In genomic region chr11:125071831-125072209, GRCh38 we compare ENCODE assay signal across 17 cellular contexts. TPM values are rescaled to one million over a fixed set of nuclear protein-coding genes. Genes with fewer than 3 reads are reported as not detected.
DNase-seq lines count a peak whose midpoint lies in the region; ATAC-seq, FAIRE-seq and TF ChIP-seq lines count a peak whose summit lies in the region.
"Had no signal": no experiment of that assay in that cellular context is flagged by ENCODE, and none has a peak within 500 bp of the region (broad histone marks: within the 10 kb centered on the region; RNA-seq: fewer than 3 reads in every experiment).

No MANE protein-coding gene starts in this region.

- 72% methylated on average over 4 of the region's 6 CpGs for WGBS in SK-N-SH (ENCODE audit: low lambda C conversion rate)
- 60% methylated on average over 3 of the region's 6 CpGs for WGBS in right lobe of liver (ENCODE audit: insufficient coverage, low coverage, low lambda C conversion rate, missing lambda C conversion rate)
- 75 to 87% methylated on average over 6 of the region's 6 CpGs for WGBS in upper lobe of left lung, 2 donors

- H3K4me1 ChIP-seq in SK-N-SH (ENCODE audit: control insufficient read depth in 1 of 2, insufficient read depth in 2 of 2, low read depth in 1 of 2, low read length in 1 of 2), result no peaks in the 10 kb centered on the region; a peak in 1 of 4 replicates
- peaks cover 0 to 3% (median 0%) of the 10 kb centered on the region in 4 donors for H3K4me1 ChIP-seq in right lobe of liver
- H3K4me1 ChIP-seq in upper lobe of left lung, result peaks cover 0 to 14% (median 8%) of the 10 kb centered on the region in 4 donors

- no peak for TF ChIP-seq RAD21 in SK-N-SH (IDR thresholded peaks at IDR 0.05; ENCODE audit: low read length)

- intact Hi-C loops in right lobe of liver (cut with DNase I), result no loop called here

- H3K9me3 ChIP-seq in SK-N-SH (no peaks in the 10 kb centered on the region), right lobe of liver (no peaks in the 10 kb centered on the region), upper lobe of left lung (no peaks in the 10 kb centered on the region)
- H3K9me3 ChIP-seq: pancreas had no signal

- no peak for TF ChIP-seq CTCF in SK-N-SH (IDR thresholded peaks at IDR 0.05)
- no peak for TF ChIP-seq CTCF in RWPE1 (conservative IDR thresholded peaks at IDR 0.05; ENCODE audit: low read depth)
- TF ChIP-seq CTCF in right lobe of liver (IDR thresholded peaks at IDR 0.05), result no peak
- no peak for TF ChIP-seq CTCF in upper lobe of left lung (IDR thresholded peaks at IDR 0.05)

- ATAC-seq in SK-N-SH treated with all-trans-retinoic acid at 6 μM for 48 hours (no peak), right lobe of liver (no peak), upper lobe of left lung (ENCODE audit: low FRiP score in 2 of 2) (no peak), HG02571 (IDR thresholded peaks at IDR 0.05; ENCODE audit: unreplicated experiment) (no peak)

- H3K27me3 ChIP-seq in SK-N-SH (ENCODE audit: insufficient read depth), result no peaks in the 10 kb centered on the region
- H3K27me3 ChIP-seq in right lobe of liver, result no peaks in the 10 kb centered on the region
- H3K27me3 ChIP-seq in upper lobe of left lung, result no peaks in the 10 kb centered on the region

- no peak overlapping the region for H2AFZ ChIP-seq in SK-N-SH (ENCODE audit: low read depth)

- POLR2A ChIA-PET in SK-N-SH (lab: Yijun Ruan, JAX), result no interaction called here
- POLR2A ChIA-PET in RWPE1 (lab: Yijun Ruan, JAX; ENCODE audit: low non-redundant PET), result no interaction called here

- H3K36me3 ChIP-seq in SK-N-SH (replicated peaks in 1 of 2; ENCODE audit: control insufficient read depth in 1 of 2, insufficient read depth in 2 of 2, low read length in 1 of 2), result no peaks in the 10 kb centered on the region
- H3K36me3 ChIP-seq in right lobe of liver, result no peaks in the 10 kb centered on the region
- no peaks in the 10 kb centered on the region for H3K36me3 ChIP-seq in upper lobe of left lung
- H3K36me3 ChIP-seq: pancreas had no signal

- H3K4me3 ChIP-seq in SK-N-SH (ENCODE audit: low read depth in 2 of 2, low read length in 1 of 2) (no peak overlapping the region), right lobe of liver (no peak overlapping the region), upper lobe of left lung (no peak overlapping the region)
- H3K4me3 ChIP-seq: pancreas had no signal

- H3F3A ChIP-seq in SK-N-SH (replicated peaks; ENCODE audit: insufficient read depth), result no peaks in the 10 kb centered on the region

- H3K27ac ChIP-seq in SK-N-SH (ENCODE audit: low read depth in 2 of 2, low read length in 1 of 2), result no peak overlapping the region
- peak overlapping the region; percentile 84 for H3K27ac ChIP-seq in RWPE1
- H3K27ac ChIP-seq in right lobe of liver, result peak overlapping the region in 2 of 3 donors; percentile 26 to 47
- H3K27ac ChIP-seq in upper lobe of left lung, result peak overlapping the region; percentile 11 to 78 (median 67)

- FAIRE-seq in GM19239 (lab: Jason Lieb, UNC), result no peak
- FAIRE-seq: A204.1, keratinocyte, pancreas, TTC549 had no signal

- no peaks in the 10 kb centered on the region for H3K79me2 ChIP-seq in SK-N-SH (ENCODE audit: insufficient read depth)

- CTCF ChIA-PET in SK-N-SH (lab: Yijun Ruan, JAX), result interaction anchor here (1.0 to 3.5 kb wide), 3 partner anchors 11 to 274 kb away, joined by 3 to 14 read pairs (median 4); no protein-coding TSS in a partner anchor
- CTCF ChIA-PET in RWPE1 (lab: Yijun Ruan, JAX), result no interaction called here

- H3K4me2 ChIP-seq in SK-N-SH, result no peak overlapping the region

- DNase-seq in SK-N-SH, result peak; percentile 31
- DNase-seq in RWPE1 (ENCODE audit: low spot score), result no peak
- DNase-seq in right lobe of liver, result no peak
- DNase-seq in upper lobe of left lung, result no peak
- no peak for DNase-seq in GM19239 (ENCODE audit: insufficient read length, low spot score)
- DNase-seq in OCI-M2 (lab: John Stamatoyannopoulos, UW; ENCODE audit: unreplicated experiment), result no peak
- DNase-seq: activated CD4-positive, alpha-beta memory T cell treated with anti-CD3 and anti-CD28 coated beads for 36 hours; GDM1; NCI-H2107; NK-92 treated with Interleukin-12 subunit alpha and Interleukin-12 subunit beta, amount 100 ng/mL, for 24 hours; stimulated activated CD4-positive, alpha-beta T cell treated with anti-CD3 and anti-CD28 coated beads, Interleukin-12 subunit alpha, Interleukin-12 subunit beta, amount 100 ng/mL, for 4 hours had no signal

- no peak for TF ChIP-seq EP300 in SK-N-SH (IDR thresholded peaks at IDR 0.05; ENCODE audit: borderline replicate concordance in 1 of 2, low read depth in 1 of 2, low read length in 1 of 2)
- no peak for TF ChIP-seq EP300 in upper lobe of left lung (IDR thresholded peaks at IDR 0.05)

- no peaks in the 10 kb centered on the region for H4K20me1 ChIP-seq in SK-N-SH (ENCODE audit: insufficient read depth)

- no peak overlapping the region for H3K9ac ChIP-seq in SK-N-SH

- no peak for TF ChIP-seq POLR2A in right lobe of liver (IDR thresholded peaks at IDR 0.05)
- TF ChIP-seq POLR2A in upper lobe of left lung (IDR thresholded peaks at IDR 0.05), result no peak

- H3K9me2 ChIP-seq in SK-N-SH, result no peaks in the 10 kb centered on the region

TF ChIP-seq in SK-N-SH, 30 proteins besides CTCF, POLR2A, EP300 and RAD21 (continues in another document):
- TF ChIP-seq MEF2A (IDR thresholded peaks at IDR 0.05; ENCODE audit: borderline replicate concordance, low read depth) (no peak), JUND (IDR thresholded peaks at IDR 0.05) (no peak), SMC3 (IDR thresholded peaks at IDR 0.05; ENCODE audit: low read depth, low read length) (no peak), FOSL2 (IDR thresholded peaks at IDR 0.05; ENCODE audit: borderline replicate concordance, low read depth) (no peak), ELF1 (IDR thresholded peaks at IDR 0.05) (no peak), PBX3 (IDR thresholded peaks at IDR 0.05) (no peak), TCF12 (IDR thresholded peaks at IDR 0.05) (no peak)
- TF ChIP-seq, protein P1, sequence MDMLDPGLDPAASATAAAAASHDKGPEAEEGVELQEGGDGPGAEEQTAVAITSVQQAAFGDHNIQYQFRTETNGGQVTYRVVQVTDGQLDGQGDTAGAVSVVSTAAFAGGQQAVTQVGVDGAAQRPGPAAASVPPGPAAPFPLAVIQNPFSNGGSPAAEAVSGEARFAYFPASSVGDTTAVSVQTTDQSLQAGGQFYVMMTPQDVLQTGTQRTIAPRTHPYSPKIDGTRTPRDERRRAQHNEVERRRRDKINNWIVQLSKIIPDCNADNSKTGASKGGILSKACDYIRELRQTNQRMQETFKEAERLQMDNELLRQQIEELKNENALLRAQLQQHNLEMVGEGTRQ (IDR thresholded peaks at IDR 0.05; ENCODE audit: borderline replicate concordance, low read depth, low read length), result no peak

TF ChIP-seq in SK-N-SH treated with all-trans-retinoic acid at 6 μM for 48 hours, 23 proteins besides CTCF, POLR2A, EP300 and RAD21 (continues in another document):
- TF ChIP-seq TCF4 (CRISPR knock-in tag; IDR thresholded peaks at IDR 0.05; ENCODE audit: borderline replicate concordance) (no peak), ZC3H10 (CRISPR knock-in tag; IDR thresholded peaks at IDR 0.05) (no peak), SNAI2 (CRISPR knock-in tag; IDR thresholded peaks at IDR 0.05) (no peak), ISL1 (CRISPR knock-in tag; IDR thresholded peaks at IDR 0.05) (no peak), ESRRG (CRISPR knock-in tag; IDR thresholded peaks at IDR 0.05) (no peak), CSDC2 (CRISPR knock-in tag; IDR thresholded peaks at IDR 0.05) (no peak), BACH2 (CRISPR knock-in tag; IDR thresholded peaks at IDR 0.05; ENCODE audit: borderline replicate concordance) (no peak), TSHZ2 (CRISPR knock-in tag; IDR thresholded peaks at IDR 0.05) (no peak), ZNF70 (CRISPR knock-in tag; IDR thresholded peaks at IDR 0.05) (no peak)

RNA-seq across cellular contexts. Expression of gene SLC37A2, which starts 8.7 kb away (rescaled TPM):
- 0.39 and 0.44 TPM in 2 replicates for polyA plus RNA-seq in SK-N-SH (2012; rRNA removed)
- 0.12 and 0.21 TPM in 2 replicates for polyA plus RNA-seq in SK-N-SH (2012; cell fraction: cytosol; rRNA removed)
- polyA plus RNA-seq in SK-N-SH (2012; cell fraction: nucleus; rRNA removed), result 1.5 and 2.2 TPM in 2 replicates
- total RNA-seq in right lobe of liver (10 to 100 TPM in 1 of 6 experiments, 1 to 10 TPM in 5; 3.4 to 14.2 (median 4.7) TPM), upper lobe of left lung (10 to 100 TPM in 4 of 6 donors, 1 to 10 TPM in 2; 3.5 to 32.5 (median 19.1) TPM)

RNA-seq across cellular contexts. Expression of gene TMEM218, which starts 39.6 kb away (rescaled TPM):
- polyA plus RNA-seq in SK-N-SH (2012; rRNA removed), result 34.8 and 36.2 TPM in 2 replicates
- polyA plus RNA-seq in SK-N-SH (2012; cell fraction: cytosol; rRNA removed), result 37.6 and 37.8 TPM in 2 replicates
- polyA plus RNA-seq in SK-N-SH (2012; cell fraction: nucleus; rRNA removed), result 36.5 and 56.6 TPM in 2 replicates
- total RNA-seq in right lobe of liver (10 to 100 TPM in 4 of 6 experiments, 1 to 10 TPM in 2; 7.4 to 13.5 (median 10.5) TPM), upper lobe of left lung (10 to 100 TPM; 11.1 to 25.1 (median 17.3) TPM)

Comparison
In these comparisons a context has a peak if more than half of its experiments do, and no peak if none do; other contexts are left out.
1. H3K27ac ChIP-seq: peak in RWPE1 (single experiment), right lobe of liver (2 of 3) and upper lobe of left lung (4 of 4); none in SK-N-SH (0 of 2).